In genomic region chr19:1715540-1715939, GRCh38 we compare ENCODE assay signal across 28 cellular contexts. TPM values are rescaled to one million over a fixed set of nuclear protein-coding genes. Genes with fewer than 3 reads are reported as not detected.
"Had no signal": no experiment of that assay in that cellular context is flagged by ENCODE, and none has a peak within 500 bp of the region (broad histone marks: within the 10 kb centered on the region; RNA-seq: fewer than 3 reads in every experiment).

No MANE protein-coding gene starts in this region.

- H3K4me1 ChIP-seq: left ventricle myocardium inferior, lower lobe of right lung, pancreas, prostate gland, upper lobe of left lung, uterus had no signal

- H3K4me3 ChIP-seq: dorsolateral prefrontal cortex, left ventricle myocardium inferior, lower lobe of right lung, pancreas, prostate gland, spleen, tibial artery, upper lobe of left lung, uterus had no signal

- ATAC-seq: esophagus mucosa; left cardiac atrium; lower lobe of right lung; natural killer cell; pancreas; sciatic nerve; stimulated activated memory B cell treated with anti-CD40 and anti-IgM and Interleukin-4, amounts not matched to agents 10 μg/mL and 1 μg/mL and 100 μg/mL, for 72 hours had no signal

- H3K27ac ChIP-seq: dorsolateral prefrontal cortex, left ventricle myocardium inferior, lower lobe of right lung, pancreas, prostate gland, spleen, tibial artery, upper lobe of left lung, uterus had no signal

- FAIRE-seq: frontal cortex, kidney, pancreas had no signal

- H3K36me3 ChIP-seq: left ventricle myocardium inferior, lower lobe of right lung, pancreas, prostate gland, spleen, tibial artery, upper lobe of left lung, uterus had no signal

- H3K9me3 ChIP-seq: left ventricle myocardium inferior, lower lobe of right lung, pancreas, prostate gland, spleen, tibial artery, upper lobe of left lung, uterus had no signal

- DNase-seq: cortex of kidney; dorsolateral prefrontal cortex; effector CD8-positive, alpha-beta T cell; kidney; left cardiac atrium; left ventricle myocardium inferior; lower lobe of right lung; natural killer cell; nucleus accumbens; pancreas; spleen; stimulated activated CD4-positive, alpha-beta T cell treated with anti-CD3 and anti-CD28 coated beads, Interleukin-15, amount 100 ng/mL, for 24 hours; stimulated activated CD4-positive, alpha-beta T cell treated with anti-CD3 and anti-CD28 coated beads, Interleukin-1b, Interleukin-23, amount 100 ng/mL, for 48 hours; stimulated activated CD4-positive, alpha-beta T cell treated with anti-CD3 and anti-CD28 coated beads, Interleukin-4, amount 100 ng/mL, for 24 hours; tibial artery; upper lobe of left lung; uterus had no signal

RNA-seq across cellular contexts. Expression of gene ONECUT3, which starts 37.8 kb away (rescaled TPM):
- total RNA-seq: dorsolateral prefrontal cortex, esophagus mucosa, fibroblast of lung, frontal cortex, kidney, left cardiac atrium, left ventricle myocardium inferior, lower lobe of right lung, mesothelial cell of epicardium, myocyte, natural killer cell, prostate gland, renal cortical epithelial cell, sciatic nerve, skeletal muscle tissue, spleen, temporal lobe, upper lobe of left lung, uterus had no signal
